Comparison of ENCODE assay signal across 8 cellular contexts in genomic region chr1:24643362-24644346, GRCh38. TPM values are rescaled to one million over a fixed set of nuclear protein-coding genes. Genes with fewer than 3 reads are reported as not detected.
DNase-seq lines count a peak whose midpoint lies in the region; ATAC-seq and TF ChIP-seq lines count a peak whose summit lies in the region.

No MANE protein-coding gene starts in this region.

- no peak for TF ChIP-seq POLR2A in lower leg skin (IDR thresholded peaks at IDR 0.05)
- no peak for TF ChIP-seq POLR2A in stomach (IDR thresholded peaks at IDR 0.05)

- H3K36me3 ChIP-seq in colonic mucosa: peaks cover 10% of the 10 kb centered on the region
- peaks cover 28 to 34% (median 32%) of the 10 kb centered on the region in 4 donors for H3K36me3 ChIP-seq in stomach

- no peak for TF ChIP-seq CTCF in CD14-positive monocyte (IDR thresholded peaks at IDR 0.05)
- no peak for TF ChIP-seq CTCF in colonic mucosa (IDR thresholded peaks at IDR 0.05)
- TF ChIP-seq CTCF in lower leg skin (IDR thresholded peaks at IDR 0.05): no peak
- no peak for TF ChIP-seq CTCF in stomach (IDR thresholded peaks at IDR 0.05)

- H3K27me3 Mint-ChIP-seq in CD14-positive monocyte (ENCODE audit: low read depth in 3 of 3): no peaks in the 10 kb centered on the region

- peak overlapping the region; percentile 84 to 98 (median 91) for H3K27ac Mint-ChIP-seq in CD14-positive monocyte

- H3K4me3 Mint-ChIP-seq in CD14-positive monocyte: peak overlapping the region; percentile 83 to 91

- no peak for TF ChIP-seq EP300 in stomach (IDR thresholded peaks at IDR 0.05)

- H3K27ac ChIP-seq in colonic mucosa (peak overlapping the region; percentile 84), stomach (peak overlapping the region; percentile 94 to 100 (median 97))

- peak; percentile 59 for DNase-seq in CD14-positive monocyte (ENCODE audit: low spot score)
- peak; percentile 8 for DNase-seq in SW480 (ENCODE audit: low spot score)
- DNase-seq in colonic mucosa: peak; percentile 51
- peak; percentile 29 to 88 for DNase-seq in lower leg skin (ENCODE audit: low spot score in 2 of 2)
- DNase-seq in stomach: peak; percentile 39

- 0% methylated on average over 38 to 49 of the region's 62 CpGs for WGBS in lower leg skin, 2 donors
- WGBS in stomach, 5 donors: 0 to 1% (median 0%) methylated on average over 21 to 59 of the region's 62 CpGs

- peaks cover 28% of the 10 kb centered on the region for H3K4me1 Mint-ChIP-seq in CD14-positive monocyte

- intact Hi-C loops in CD14-positive monocyte (cut with micrococcal nuclease) (loop anchor here in 1 of 2 donors (5.0 to 10.0 kb wide), 4 partner anchors 451 to 1354 kb away; partner anchors contain the start of genes PAFAH2 and ZNF436), colonic mucosa (cut with DNase I) (no loop called here), lower leg skin (cut with DNase I; ENCODE audit: low total_unique reads) (no loop called here), stomach (cut with DNase I; ENCODE audit: low total_unique reads) (no loop called here)

- H3K9me3 ChIP-seq in colonic mucosa: no peaks in the 10 kb centered on the region
- H3K9me3 ChIP-seq in stomach: no peaks in the 10 kb centered on the region

- H3K9ac ChIP-seq in colonic mucosa (ENCODE audit: low read depth in 2 of 2, low read length in 2 of 2): peak overlapping the region; percentile 87 to 90

- peaks cover 0 to 4% (median 0%) of the 10 kb centered on the region in 7 donors for H3K9me3 Mint-ChIP-seq in CD14-positive monocyte

- H3K4me1 ChIP-seq in colonic mucosa (no peaks in the 10 kb centered on the region), stomach (peaks cover 29 to 57% (median 44%) of the 10 kb centered on the region in 4 donors)

- peaks cover 35% of the 10 kb centered on the region in 2 donors for H3K36me3 Mint-ChIP-seq in CD14-positive monocyte

- ATAC-seq in GM18873 (IDR thresholded peaks at IDR 0.05; ENCODE audit: low FRiP score, unreplicated experiment): peak; percentile 20
- peak; percentile 10 for ATAC-seq in HG03159 (IDR thresholded peaks at IDR 0.05; ENCODE audit: unreplicated experiment)
- ATAC-seq in HG03378 (IDR thresholded peaks at IDR 0.05; ENCODE audit: unreplicated experiment): no peak

- H3K4me3 ChIP-seq in colonic mucosa (peak overlapping the region; percentile 77), lower leg skin (ENCODE audit: low read depth, poor library complexity, severe bottlenecking) (peak overlapping the region; percentile 79), stomach (peak overlapping the region; percentile 66 to 100 (median 95))

- H3K27me3 ChIP-seq in colonic mucosa (no peaks in the 10 kb centered on the region), stomach (no peaks in the 10 kb centered on the region)

RNA-seq across cellular contexts. Expression of gene SRRM1, which starts 0.6 kb away (rescaled TPM):
- 100 to 1,000 TPM in 1 of 2 donors, 10 to 100 TPM in 1; 55.9 to 106 TPM for polyA plus RNA-seq in CD14-positive monocyte
- total RNA-seq in colonic mucosa: 100 to 1,000 TPM; 110 to 147 TPM
- 100 to 1,000 TPM in 1 of 4 donors, 10 to 100 TPM in 3; 53.3 to 118 (median 83.3) TPM for total RNA-seq in lower leg skin
- total RNA-seq in stomach: 100 to 1,000 TPM; 103 to 149 (median 142) TPM
- 10 to 100 TPM; 21.2 to 31.2 (median 28.6) TPM for polyA plus RNA-seq in stomach

Comparison
In these comparisons a context has a peak if more than half of its experiments do, and no peak if none do; other contexts are left out.
1. DNase-seq: peak in every context shown above with its lines; median percentile 59 in CD14-positive monocyte; 58 in lower leg skin; 51 in colonic mucosa; 39 in stomach; 8 in SW480.